ENCODE assay signal across 17 cellular contexts in the genomic region with DNA sequence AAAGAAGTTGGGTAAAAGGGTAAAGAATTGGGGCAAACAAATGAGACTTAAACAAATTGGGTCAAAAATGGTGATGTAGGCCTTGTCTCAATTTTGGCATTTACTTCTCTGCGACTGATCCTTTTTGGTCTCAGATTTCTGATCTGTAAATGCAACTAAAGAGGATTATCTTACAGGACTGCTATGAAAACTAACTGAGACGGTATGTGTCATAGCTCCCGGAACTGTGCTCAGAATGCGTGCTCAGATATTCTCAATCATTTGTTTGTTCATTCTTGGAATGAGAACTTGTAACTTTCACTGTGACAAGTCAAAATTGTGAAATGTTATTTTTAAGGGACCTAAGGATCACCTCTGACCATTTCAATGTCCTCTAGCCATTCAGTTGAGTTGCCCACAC.
"Had no signal": no experiment of that assay in that cellular context is flagged by ENCODE, and none has a peak within 500 bp of the region (broad histone marks: within the 10 kb centered on the region; RNA-seq: fewer than 3 reads in every experiment).

No MANE protein-coding gene starts in this region.

- DNase-seq: cortex of kidney; effector memory CD4-positive, alpha-beta T cell; gastrocnemius medialis; heart right ventricle; hypothalamus; islet precursor cell; mammary epithelial cell; naive thymus-derived CD4-positive, alpha-beta T cell; ovary; right cardiac atrium; small intestine; stimulated activated CD4-positive, alpha-beta T cell treated with anti-CD3 and anti-CD28 coated beads, Interleukin-12 subunit alpha, Interleukin-12 subunit beta, amount 100 ng/mL, for 4 hours; stimulated activated naive CD8-positive, alpha-beta T cell treated with anti-CD3 and anti-CD28 coated beads, Interleukin-15, Interleukin-2, amounts not matched to agents 100 U/mL and 50 U/mL, for 24 hours had no signal

- H3K27ac ChIP-seq: gastrocnemius medialis, heart right ventricle, neutrophil, ovary, tibial nerve had no signal

- H3K4me1 ChIP-seq: gastrocnemius medialis, heart right ventricle, tibial nerve had no signal

- H3K9me3 ChIP-seq: gastrocnemius medialis, neutrophil, ovary, tibial nerve had no signal

- ATAC-seq: esophagus mucosa; gastrocnemius medialis; heart right ventricle; left lobe of liver; naive thymus-derived CD4-positive, alpha-beta T cell; right cardiac atrium; stimulated activated naive CD8-positive, alpha-beta T cell treated with anti-CD3 and anti-CD28 coated beads, Interleukin-15, Interleukin-2, amounts not matched to agents 100 U/mL and 50 U/mL, for 24 hours had no signal

- H3K27me3 ChIP-seq: gastrocnemius medialis, heart right ventricle, neutrophil, ovary, tibial nerve had no signal

- H3K36me3 ChIP-seq: gastrocnemius medialis, heart right ventricle, neutrophil, ovary, tibial nerve had no signal

- H3K4me3 ChIP-seq: gastrocnemius medialis, heart right ventricle, ovary, tibial nerve had no signal
